In the genomic region with DNA sequence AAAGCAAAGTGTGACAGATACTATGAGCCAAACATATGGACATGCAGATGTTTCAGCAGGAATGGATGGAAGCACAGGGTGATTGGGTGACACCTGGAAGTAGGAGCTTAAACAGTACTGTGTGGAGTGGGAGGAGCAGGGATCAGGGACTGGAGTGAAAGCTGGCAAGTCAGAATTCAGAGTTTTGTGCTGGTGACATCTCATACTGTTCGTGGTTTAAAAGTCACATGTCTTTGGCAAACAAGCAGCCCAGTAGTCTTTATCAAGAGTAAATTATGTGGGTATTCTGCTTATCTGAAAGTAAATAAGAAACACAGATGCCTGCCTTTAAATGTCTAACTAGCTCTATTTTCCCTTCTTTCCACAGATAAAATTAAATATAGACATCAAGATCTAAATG, we compare ENCODE assay signal across 18 cellular contexts.
DNase-seq lines count a peak whose midpoint lies in the region; ATAC-seq and TF ChIP-seq lines count a peak whose summit lies in the region.
"Had no signal": no experiment of that assay in that cellular context is flagged by ENCODE, and none has a peak within 500 bp of the region (broad histone marks: within the 10 kb centered on the region; RNA-seq: fewer than 3 reads in every experiment).

No MANE protein-coding gene starts in this region.

- H4K20me1 ChIP-seq in PC-9 (ENCODE audit: insufficient read depth) = no peaks in the 10 kb centered on the region

- no peaks in the 10 kb centered on the region for H3K4me1 ChIP-seq in PC-9 (replicated peaks; ENCODE audit: insufficient read depth)

- H3K4me2 ChIP-seq in PC-9 = no peak overlapping the region

- no peaks in the 10 kb centered on the region for H3K27me3 ChIP-seq in PC-9 (ENCODE audit: insufficient read depth, low read depth)
- H3K27me3 ChIP-seq: heart left ventricle, sigmoid colon had no signal

- H2AFZ ChIP-seq in PC-9 = 0 out of 2 replicates have a peak overlapping the region, but pooled peaks have one; percentile 33

- no peaks in the 10 kb centered on the region for H3K9me3 ChIP-seq in PC-9 (ENCODE audit: insufficient read depth, low read depth)
- H3K9me3 ChIP-seq: heart left ventricle, neutrophil, sigmoid colon, thoracic aorta had no signal

- H3K27me3 Mint-ChIP-seq in Calu3 (ENCODE audit: unreplicated experiment) (no peaks in the 10 kb centered on the region), progenitor cell of endocrine pancreas (peaks cover 21% of the 10 kb centered on the region)

- CTCF ChIA-PET in Calu3 (lab: Charles Lee) = no interaction called here
- CTCF ChIA-PET in PC-9 (lab: Charles Lee) = no interaction called here

- H3K4me1 Mint-ChIP-seq in Calu3 (ENCODE audit: low read depth, unreplicated experiment) (peaks cover 20% of the 10 kb centered on the region), progenitor cell of endocrine pancreas (ENCODE audit: low read depth) (peaks cover 24% of the 10 kb centered on the region)

- H3K36me3 Mint-ChIP-seq in Calu3 (ENCODE audit: insufficient read depth, unreplicated experiment) (no peaks in the 10 kb centered on the region), progenitor cell of endocrine pancreas (ENCODE audit: insufficient read depth) (no peaks in the 10 kb centered on the region)
- H3K36me3 Mint-ChIP-seq: WTC11 had no signal

- H3K4me3 ChIP-seq in PC-9 (no peak overlapping the region), fibroblast of mammary gland (ENCODE audit: control insufficient read depth, low read depth, low read length) (no peak overlapping the region)
- H3K4me3 ChIP-seq: heart left ventricle, sigmoid colon, thoracic aorta had no signal

- POLR2A ChIA-PET in PC-9 (lab: Charles Lee; ENCODE audit: unreplicated experiment) = no interaction called here

- DNase-seq in Calu3 (peak; percentile 4), PC-9 (no peak), fibroblast of mammary gland (ENCODE audit: low read depth) (peak; percentile 34), progenitor cell of endocrine pancreas (ENCODE audit: low spot score, unreplicated experiment) (no peak), NK-92 (lab: John Stamatoyannopoulos, UW; ENCODE audit: unreplicated experiment) (no peak), NCI-H2171 (lab: John Stamatoyannopoulos, UW) (no peak), NCI-H1436 treated with DMSO at 0.1 percent for 48 hours (lab: John Stamatoyannopoulos, UW) (no peak)
- DNase-seq: DMS153; heart left ventricle; NCI-H187; NCI-H69; sigmoid colon; stimulated activated CD4-positive, alpha-beta T cell treated with anti-CD3 and anti-CD28 coated beads, Interleukin-2, amount 100 ng/mL, for 48 hours; T-helper 1 cell had no signal

- H3K36me3 ChIP-seq in PC-9 (ENCODE audit: low read depth) = no peaks in the 10 kb centered on the region
- H3K36me3 ChIP-seq: heart left ventricle, neutrophil, sigmoid colon, thoracic aorta had no signal

- no peak overlapping the region for H3K27ac ChIP-seq in PC-9
- H3K27ac ChIP-seq: heart left ventricle, neutrophil, sigmoid colon, thoracic aorta had no signal

- H3K27ac Mint-ChIP-seq in Calu3 (ENCODE audit: unreplicated experiment) (no peak overlapping the region), progenitor cell of endocrine pancreas (peak overlapping the region; percentile 22)
- H3K27ac Mint-ChIP-seq: WTC11 had no signal

- H3K9me2 ChIP-seq in PC-9 (ENCODE audit: insufficient read depth) = no peaks in the 10 kb centered on the region

- H3K4me3 Mint-ChIP-seq in Calu3 (ENCODE audit: low read depth, unreplicated experiment) = peak overlapping the region; percentile 17
- H3K4me3 Mint-ChIP-seq in progenitor cell of endocrine pancreas (ENCODE audit: low read depth) = peak overlapping the region; percentile 7
- H3K4me3 Mint-ChIP-seq: WTC11 had no signal

- BruUV-seq in Calu3 (replicated peaks; lab: Mats Ljungman, UMichigan) (no TSS peak), PC-9 (replicated peaks; lab: Mats Ljungman, UMichigan) (no TSS peak)

- H3F3A ChIP-seq in PC-9 (ENCODE audit: insufficient read depth, low read depth) = no peaks in the 10 kb centered on the region

- TF ChIP-seq CTCF in Calu3 (IDR thresholded peaks at IDR 0.05; ENCODE audit: unreplicated experiment) (no peak), PC-9 (conservative IDR thresholded peaks at IDR 0.05) (no peak), fibroblast of mammary gland (conservative IDR thresholded peaks at IDR 0.05; ENCODE audit: control insufficient read depth, insufficient read depth, low read depth, low read length) (no peak), progenitor cell of endocrine pancreas (IDR thresholded peaks at IDR 0.05; ENCODE audit: unreplicated experiment) (no peak)

- intact Hi-C loops in Calu3 (cut with micrococcal nuclease; ENCODE audit: unreplicated experiment) = no loop called here
- intact Hi-C loops in PC-9 (cut with micrococcal nuclease; ENCODE audit: unreplicated experiment) = no loop called here

- no peaks in the 10 kb centered on the region for H3K79me2 ChIP-seq in PC-9 (ENCODE audit: low read depth)

- H3K9me3 Mint-ChIP-seq in Calu3 (ENCODE audit: low read depth, unreplicated experiment) = no peaks in the 10 kb centered on the region
- no peaks in the 10 kb centered on the region for H3K9me3 Mint-ChIP-seq in progenitor cell of endocrine pancreas (ENCODE audit: low read depth)
- H3K9me3 Mint-ChIP-seq: WTC11 had no signal

- ATAC-seq in HG03439 (IDR thresholded peaks at IDR 0.05; ENCODE audit: unreplicated experiment) = no peak
- ATAC-seq: heart left ventricle, WTC11 had no signal

Comparison
In these comparisons a context has a peak if more than half of its experiments do, and no peak if none do; other contexts are left out.
1. DNase-seq: peak in Calu3 (single experiment) and fibroblast of mammary gland (single experiment); none in PC-9 (0 of 2), progenitor cell of endocrine pancreas (single experiment), NK-92 (single experiment), NCI-H2171 (single experiment) and NCI-H1436 treated with DMSO at 0.1 percent for 48 hours (single experiment).